8 cellular contexts compared by ENCODE assay signal in the genomic region with DNA sequence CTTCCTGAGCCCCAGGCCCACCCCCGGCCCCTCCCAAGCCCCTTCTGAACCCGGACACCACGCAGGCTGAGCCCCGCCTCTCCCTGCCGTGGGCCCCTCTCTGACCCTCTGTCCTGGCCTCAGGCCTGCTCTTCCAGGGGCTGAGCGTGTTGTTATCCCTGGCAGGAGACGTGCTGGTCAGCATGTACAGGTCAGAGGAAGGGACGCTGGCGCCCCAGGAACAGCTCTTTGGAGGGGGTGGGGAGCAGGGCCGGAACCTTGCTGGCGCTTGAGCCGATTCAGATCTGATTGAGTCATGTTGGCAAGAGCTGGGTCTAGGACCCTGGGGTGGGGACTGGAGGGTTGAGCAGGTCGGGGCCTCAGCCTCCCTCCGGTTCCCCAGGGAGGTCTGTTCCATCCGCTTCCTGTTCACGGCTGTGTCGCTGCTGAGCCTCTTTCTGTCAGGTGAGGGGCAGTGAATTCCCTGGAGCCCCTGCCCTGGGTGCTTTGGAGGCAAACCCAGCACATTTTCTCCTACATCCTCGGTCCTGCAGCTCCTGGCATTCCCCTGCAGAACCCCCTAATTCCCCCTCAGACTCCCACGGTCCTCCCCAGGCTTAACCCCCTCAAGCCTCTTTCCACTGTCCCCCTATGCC. TPM values are rescaled to one million over a fixed set of nuclear protein-coding genes. Genes with fewer than 3 reads are reported as not detected.
DNase-seq lines count a peak whose midpoint lies in the region; ATAC-seq, FAIRE-seq and TF ChIP-seq lines count a peak whose summit lies in the region.

No MANE protein-coding gene starts in this region.

- H3K36me3 ChIP-seq in astrocyte (ENCODE audit: insufficient read depth, low read length) (peaks cover 7% of the 10 kb centered on the region), gastrocnemius medialis (peaks cover 0 to 8% of the 10 kb centered on the region in 2 donors)

- H3K27me3 Mint-ChIP-seq in astrocyte (ENCODE audit: low read depth, unreplicated experiment): peaks cover 8% of the 10 kb centered on the region

- no peak for TF ChIP-seq POLR2A in gastrocnemius medialis (IDR thresholded peaks at IDR 0.05)
- no peak for TF ChIP-seq POLR2A in GM18505 (IDR thresholded peaks at IDR 0.05; ENCODE audit: borderline replicate concordance, extremely low read depth, insufficient read depth, insufficient read length)

- H3K9me3 ChIP-seq in astrocyte (ENCODE audit: insufficient read depth, low read depth, low read length) (no peaks in the 10 kb centered on the region), gastrocnemius medialis (no peaks in the 10 kb centered on the region)

- no peaks in the 10 kb centered on the region for H3K79me2 ChIP-seq in astrocyte (ENCODE audit: insufficient read depth, low read length)

- peak overlapping the region; percentile 44 for H3K27ac ChIP-seq in astrocyte (ENCODE audit: low read depth, low read length)
- H3K27ac ChIP-seq in gastrocnemius medialis: peak overlapping the region; percentile 66 to 86 (median 80)

- peak overlapping the region; percentile 58 for H2AFZ ChIP-seq in astrocyte (ENCODE audit: low read depth, low read length)

- TF ChIP-seq CTCF in astrocyte (IDR thresholded peaks at IDR 0.05; ENCODE audit: insufficient read depth, low read depth, low read length) (peak; percentile 6), gastrocnemius medialis (IDR thresholded peaks at IDR 0.05 in 4 of 5, conservative IDR thresholded peaks at IDR 0.05 in 1 of 5) (peak; percentile 21 to 47 (median 24))

- intact Hi-C loops in gastrocnemius medialis (cut with DNase I; ENCODE audit: low total_unique reads): loop anchor here (1.0 to 10.0 kb wide), 3 partner anchors 47 to 153 kb away; a partner anchor contains a TSS

- no peak for FAIRE-seq in astrocyte (lab: Jason Lieb, UNC)

- H3K4me1 ChIP-seq in astrocyte (ENCODE audit: insufficient read depth, low read length) (peaks cover 28% of the 10 kb centered on the region), gastrocnemius medialis (peaks cover 18 to 32% of the 10 kb centered on the region in 2 donors)

- H4K20me1 ChIP-seq in astrocyte (ENCODE audit: insufficient read depth, low read length): peaks cover 11% of the 10 kb centered on the region

- H3K4me2 ChIP-seq in astrocyte (ENCODE audit: low read length): peak overlapping the region; percentile 89

- H3K27me3 ChIP-seq in astrocyte (ENCODE audit: insufficient read depth, low read length) (no peaks in the 10 kb centered on the region), gastrocnemius medialis (no peaks in the 10 kb centered on the region)

- in situ Hi-C loops in gastrocnemius medialis (cut with MboI; ENCODE audit: low sequenced_read_pairs in 4 of 4): no loop called here

- H3K4me3 ChIP-seq in astrocyte (ENCODE audit: insufficient read depth, low read depth, low read length): peak overlapping the region; percentile 38
- H3K4me3 ChIP-seq in gastrocnemius medialis: peak overlapping the region; percentile 65 to 71 (median 71)

- H3K4me3 Mint-ChIP-seq in astrocyte (ENCODE audit: unreplicated experiment): peak overlapping the region; percentile 73

- H3K27ac Mint-ChIP-seq in astrocyte (ENCODE audit: unreplicated experiment): peak overlapping the region; percentile 34

- DNase-seq in DMS53 treated with DMSO at 0.1 percent for 48 hours (lab: John Stamatoyannopoulos, UW; ENCODE audit: unreplicated experiment): peak; percentile 64
- DNase-seq in HT1080 (ENCODE audit: low read depth): peak; percentile 29
- DNase-seq in RPMI7951 (ENCODE audit: low read depth): peak; percentile 90
- DNase-seq in astrocyte (ENCODE audit: low read depth): peak; percentile 28
- peak; percentile 59 for DNase-seq in hepatic stellate cell (ENCODE audit: low spot score)
- DNase-seq in gastrocnemius medialis: peak; percentile 32 to 55

- H3K4me1 Mint-ChIP-seq in astrocyte (ENCODE audit: low read depth, unreplicated experiment): no peaks in the 10 kb centered on the region

- H3K9ac ChIP-seq in astrocyte (ENCODE audit: low read length): peak overlapping the region; percentile 73

- peaks cover 4% of the 10 kb centered on the region for H3K36me3 Mint-ChIP-seq in astrocyte (ENCODE audit: low read depth, unreplicated experiment)

- ATAC-seq in gastrocnemius medialis (peak; percentile 12 to 19), GM18505 (IDR thresholded peaks at IDR 0.05; ENCODE audit: unreplicated experiment) (no peak), HG02840 (IDR thresholded peaks at IDR 0.05; ENCODE audit: low FRiP score, unreplicated experiment) (no peak)

- H3K9me3 Mint-ChIP-seq in astrocyte (ENCODE audit: unreplicated experiment): no peaks in the 10 kb centered on the region

RNA-seq across cellular contexts. Expression of a gene that starts 1.9 kb away (rescaled TPM):
- 0.30 and 0.59 TPM in 2 replicates for total RNA-seq in HT1080 (2014; rRNA removed; shearing (Covaris generic))
- 0.92 and 1.1 TPM in 2 replicates for polyA plus RNA-seq in HT1080 (2015; cell fraction: cytosol; rRNA removed)
- polyA plus RNA-seq in HT1080 (2015; cell fraction: nucleus; rRNA removed): 2.3 and 3.3 TPM in 2 replicates
- 24.9 and 38.5 TPM in 2 replicates for total RNA-seq in RPMI7951 (2014; rRNA removed; shearing (Covaris generic))
- total RNA-seq in astrocyte (1.2 TPM in 2 replicates), gastrocnemius medialis (1 to 10 TPM in 1 of 4 donors, under 1 TPM in 1, not detected in 2; 0.91 to 1.4 TPM)

RNA-seq across cellular contexts. Expression of a gene that starts 47.2 kb away (rescaled TPM):
- 146 and 192 TPM in 2 replicates for total RNA-seq in HT1080 (2014; rRNA removed; shearing (Covaris generic))
- polyA plus RNA-seq in HT1080 (2015; cell fraction: cytosol; rRNA removed): 175 and 191 TPM in 2 replicates
- polyA plus RNA-seq in HT1080 (2015; cell fraction: nucleus; rRNA removed): 269 and 330 TPM in 2 replicates
- 301 and 408 TPM in 2 replicates for total RNA-seq in RPMI7951 (2014; rRNA removed; shearing (Covaris generic))
- total RNA-seq in astrocyte: 194 and 200 TPM in 2 replicates
- total RNA-seq in gastrocnemius medialis: 10 to 100 TPM; 37.3 to 60.7 (median 50.1) TPM

RNA-seq across cellular contexts. Expression of a gene that starts 47.2 kb away (rescaled TPM):
- 54.5 and 68.1 TPM in 2 replicates for total RNA-seq in HT1080 (2014; rRNA removed; shearing (Covaris generic))
- polyA plus RNA-seq in HT1080 (2015; cell fraction: cytosol; rRNA removed): 37.4 and 43.7 TPM in 2 replicates
- 116 and 131 TPM in 2 replicates for polyA plus RNA-seq in HT1080 (2015; cell fraction: nucleus; rRNA removed)
- total RNA-seq in RPMI7951 (2014; rRNA removed; shearing (Covaris generic)): 33.8 and 41.9 TPM in 2 replicates
- total RNA-seq in astrocyte (78.1 and 88.4 TPM in 2 replicates), gastrocnemius medialis (10 to 100 TPM in 3 of 4 donors, 1 to 10 TPM in 1; 9.8 to 23.7 (median 20.7) TPM)

Comparison
In these comparisons a context has a peak if more than half of its experiments do, and no peak if none do; other contexts are left out.
1. DNase-seq: peak in every context shown above with its lines; median percentile 90 in RPMI7951; 64 in DMS53 treated with DMSO at 0.1 percent for 48 hours; 59 in hepatic stellate cell; 44 in gastrocnemius medialis; 29 in HT1080; 28 in astrocyte.
2. ATAC-seq: peak in gastrocnemius medialis (2 of 2); none in GM18505 (single experiment) and HG02840 (single experiment).
3. RNA of a gene that starts 1.9 kb away (total RNA-seq): 24.9 to 38.5 TPM in RPMI7951; 1.2 TPM in astrocyte, 0.91 to 1.4 TPM in gastrocnemius medialis and 0.30 to 0.59 TPM in HT1080; every median in the first group is over 10 times any median in the second.